Comparison of ENCODE assay signal across 1 cellular context in the genomic region with DNA sequence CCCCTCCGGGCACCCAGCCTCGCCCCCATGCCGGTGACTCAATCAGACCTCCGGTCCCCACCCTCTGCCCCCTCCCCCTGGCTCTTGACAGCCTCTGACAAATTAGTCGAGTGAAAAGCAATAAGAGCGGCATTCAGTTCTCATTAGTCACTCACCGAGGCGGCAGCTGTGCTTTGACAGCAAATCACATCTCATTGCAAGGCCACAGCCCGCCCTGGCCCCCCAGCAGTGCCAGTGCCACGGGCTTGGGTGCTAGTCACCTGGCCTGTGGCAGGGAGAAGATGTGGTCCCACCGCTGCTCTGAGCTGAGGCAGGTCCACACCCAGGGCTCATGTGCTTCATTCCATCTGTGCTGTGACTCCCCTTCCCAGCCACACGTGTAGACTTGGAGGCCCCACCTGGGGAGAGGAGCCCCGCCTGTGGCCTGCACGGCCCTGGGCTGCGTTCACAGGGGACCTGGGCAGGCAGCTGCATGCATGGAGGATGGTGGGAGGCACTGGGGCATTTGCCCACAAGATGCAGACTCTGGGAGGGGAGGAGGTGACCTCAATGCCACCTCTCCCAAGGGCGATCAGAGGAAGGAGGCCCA.
TF ChIP-seq lines count a peak whose summit lies in the region.

No MANE protein-coding gene starts in this region.

TF ChIP-seq in neural cell, 6 proteins besides CTCF, POLR2A, EP300 and RAD21:
- TF ChIP-seq TAF1 (IDR thresholded peaks at IDR 0.05; ENCODE audit: low read depth) = no peak
- TF ChIP-seq EZH2 (IDR thresholded peaks at IDR 0.05; ENCODE audit: borderline replicate concordance, insufficient read depth, low read length, poor library complexity, severe bottlenecking) = no peak
- no peak for TF ChIP-seq POLR2AphosphoS5 (IDR thresholded peaks at IDR 0.05)
- TF ChIP-seq, protein P1, sequence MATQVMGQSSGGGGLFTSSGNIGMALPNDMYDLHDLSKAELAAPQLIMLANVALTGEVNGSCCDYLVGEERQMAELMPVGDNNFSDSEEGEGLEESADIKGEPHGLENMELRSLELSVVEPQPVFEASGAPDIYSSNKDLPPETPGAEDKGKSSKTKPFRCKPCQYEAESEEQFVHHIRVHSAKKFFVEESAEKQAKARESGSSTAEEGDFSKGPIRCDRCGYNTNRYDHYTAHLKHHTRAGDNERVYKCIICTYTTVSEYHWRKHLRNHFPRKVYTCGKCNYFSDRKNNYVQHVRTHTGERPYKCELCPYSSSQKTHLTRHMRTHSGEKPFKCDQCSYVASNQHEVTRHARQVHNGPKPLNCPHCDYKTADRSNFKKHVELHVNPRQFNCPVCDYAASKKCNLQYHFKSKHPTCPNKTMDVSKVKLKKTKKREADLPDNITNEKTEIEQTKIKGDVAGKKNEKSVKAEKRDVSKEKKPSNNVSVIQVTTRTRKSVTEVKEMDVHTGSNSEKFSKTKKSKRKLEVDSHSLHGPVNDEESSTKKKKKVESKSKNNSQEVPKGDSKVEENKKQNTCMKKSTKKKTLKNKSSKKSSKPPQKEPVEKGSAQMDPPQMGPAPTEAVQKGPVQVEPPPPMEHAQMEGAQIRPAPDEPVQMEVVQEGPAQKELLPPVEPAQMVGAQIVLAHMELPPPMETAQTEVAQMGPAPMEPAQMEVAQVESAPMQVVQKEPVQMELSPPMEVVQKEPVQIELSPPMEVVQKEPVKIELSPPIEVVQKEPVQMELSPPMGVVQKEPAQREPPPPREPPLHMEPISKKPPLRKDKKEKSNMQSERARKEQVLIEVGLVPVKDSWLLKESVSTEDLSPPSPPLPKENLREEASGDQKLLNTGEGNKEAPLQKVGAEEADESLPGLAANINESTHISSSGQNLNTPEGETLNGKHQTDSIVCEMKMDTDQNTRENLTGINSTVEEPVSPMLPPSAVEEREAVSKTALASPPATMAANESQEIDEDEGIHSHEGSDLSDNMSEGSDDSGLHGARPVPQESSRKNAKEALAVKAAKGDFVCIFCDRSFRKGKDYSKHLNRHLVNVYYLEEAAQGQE (IDR thresholded peaks at IDR 0.05; ENCODE audit: borderline replicate concordance) = no peak
- TF ChIP-seq SMC3 (conservative IDR thresholded peaks at IDR 0.05; ENCODE audit: poor library complexity) = no peak
- no peak for TF ChIP-seq MXI1 (conservative IDR thresholded peaks at IDR 0.05; ENCODE audit: poor library complexity, severe bottlenecking)
